8 cellular contexts compared by ENCODE assay signal in genomic region chr19:45584332-45585157, GRCh38. TPM values are rescaled to one million over a fixed set of nuclear protein-coding genes. Genes with fewer than 3 reads are reported as not detected.
A peak's percentile ranks its signal among the peaks of the same experiment; 100 is the strongest.
DNase-seq lines count a peak whose midpoint lies in the region; ATAC-seq, FAIRE-seq and TF ChIP-seq lines count a peak whose summit lies in the region.

Gene OPA3 (minus strand): TSS chr19:45584802. CDS start chr19:45584764, 38 bp downstream.

- no peaks in the 10 kb centered on the region for H3K9me2 ChIP-seq in OCI-LY7 (ENCODE audit: insufficient read depth, low read length)

- H3K9me3 ChIP-seq in OCI-LY7 (ENCODE audit: low read length): no peaks in the 10 kb centered on the region
- H3K9me3 ChIP-seq in endothelial cell of umbilical vein (replicated peaks; ENCODE audit: control insufficient read depth, insufficient read depth, low read length): no peaks in the 10 kb centered on the region

- H3K36me3 ChIP-seq in OCI-LY7 (ENCODE audit: insufficient read depth, low read length) (peaks cover 16% of the 10 kb centered on the region), endothelial cell of umbilical vein (ENCODE audit: control insufficient read depth in 2 of 2, extremely low read depth in 1 of 2, insufficient read depth in 2 of 2, low read length in 2 of 2) (no peaks in the 10 kb centered on the region)

- peak; percentile 89 for DNase-seq in D721Med (ENCODE audit: insufficient read length, low spot score)
- DNase-seq in HuH-7.5 (ENCODE audit: low spot score): peak; percentile 97
- peak; percentile 100 for DNase-seq in OCI-LY7 (ENCODE audit: low spot score)
- DNase-seq in activated T-cell treated with anti-CD3 and anti-CD28 coated beads for 1 hour (ENCODE audit: low read depth): peak; percentile 96
- peak; percentile 100 for DNase-seq in endothelial cell of umbilical vein (ENCODE audit: low read depth, low spot score)
- peak; percentile 100 for DNase-seq in midbrain (lab: John Stamatoyannopoulos, UW)
- DNase-seq in stimulated activated CD8-positive, alpha-beta memory T cell treated with anti-CD3 and anti-CD28 coated beads, Interleukin-2, amount 100 ng/mL, for 1 hour (ENCODE audit: low read depth in 2 of 2): peak; percentile 98 to 99

- H3K4me3 ChIP-seq in OCI-LY7 (ENCODE audit: low read depth, low read length, poor library complexity, severe bottlenecking) (peak within 1 kb of the TSS; percentile 93), endothelial cell of umbilical vein (replicated peaks in 1 of 3; ENCODE audit: insufficient read depth in 1 of 3, low read depth in 1 of 3, low read length in 3 of 3) (peak within 1 kb of the TSS; percentile 56 to 90 (median 67))

- CTCF ChIA-PET in OCI-LY7 (lab: Charles Lee; ENCODE audit: unreplicated experiment): no interaction called here
- CTCF ChIA-PET in endothelial cell of umbilical vein (lab: Charles Lee): interaction anchor here (0.7 to 2.4 kb wide), 6 partner anchors 10 to 108 kb away, joined by 3 to 20 read pairs (median 5); partner anchors contain the start of genes QPCTL and SNRPD2

- H3K9ac ChIP-seq in endothelial cell of umbilical vein (replicated peaks; ENCODE audit: extremely low read depth, insufficient read depth, low read length): peak within 1 kb of the TSS; percentile 85

- no peaks in the 10 kb centered on the region for H3K9me1 ChIP-seq in endothelial cell of umbilical vein (replicated peaks; ENCODE audit: control insufficient read depth, extremely low read depth, insufficient read depth, low read length)

- H3K4me2 ChIP-seq in OCI-LY7 (ENCODE audit: low read length) (peak within 1 kb of the TSS; percentile 82), endothelial cell of umbilical vein (ENCODE audit: insufficient read depth, low read length) (peak within 1 kb of the TSS; percentile 61)

- BruUV-seq in OCI-LY7 (replicated peaks; lab: Mats Ljungman, UMichigan) (no TSS peak), endothelial cell of umbilical vein (replicated peaks; lab: Mats Ljungman, UMichigan) (TSS peak; percentile 82)

- H3K27ac ChIP-seq in OCI-LY7 (ENCODE audit: low read depth, low read length, poor library complexity, severe bottlenecking): peak within 1 kb of the TSS; percentile 77
- peak within 1 kb of the TSS; percentile 85 for H3K27ac ChIP-seq in endothelial cell of umbilical vein (ENCODE audit: insufficient read depth, low read depth, low read length)

- dilution Hi-C loops in endothelial cell of umbilical vein (cut with MboI; ENCODE audit: extremely low pct_ligation_motif_present, low sequenced_read_pairs): no loop called here

- H3K4me1 ChIP-seq in OCI-LY7 (ENCODE audit: insufficient read depth, low read length, poor library complexity, severe bottlenecking) (peaks cover 10% of the 10 kb centered on the region), endothelial cell of umbilical vein (ENCODE audit: control insufficient read depth, extremely low read depth, insufficient read depth, low read length) (peaks cover 20% of the 10 kb centered on the region)

- peaks cover 25% of the 10 kb centered on the region; the same call in 1 of the 2 replicates for H3K79me2 ChIP-seq in OCI-LY7 (ENCODE audit: insufficient read depth, low read depth, low read length)
- H3K79me2 ChIP-seq in endothelial cell of umbilical vein (ENCODE audit: control insufficient read depth, insufficient read depth, low read length): peaks cover 6% of the 10 kb centered on the region

- H4K20me1 ChIP-seq in OCI-LY7 (ENCODE audit: insufficient read depth, low read length): no peaks in the 10 kb centered on the region
- H4K20me1 ChIP-seq in endothelial cell of umbilical vein (replicated peaks; ENCODE audit: control insufficient read depth, extremely low read depth, insufficient read depth, low read length): no peaks in the 10 kb centered on the region

- POLR2A ChIA-PET in OCI-LY7 (lab: Charles Lee): interaction anchor here (0.7 to 1.5 kb wide), 3 partner anchors 57 to 84 kb away, joined by 3 to 5 read pairs (median 3); no protein-coding TSS in a partner anchor
- POLR2A ChIA-PET in endothelial cell of umbilical vein (lab: Charles Lee): interaction anchor here (0.6 to 1.2 kb wide), 3 partner anchors 14 to 57 kb away, joined by 3 to 4 read pairs (median 3); no protein-coding TSS in a partner anchor

- FAIRE-seq in D721Med (lab: Jason Lieb, UNC) (peak; percentile 84), endothelial cell of umbilical vein (lab: Jason Lieb, UNC) (peak; percentile 100)

- TF ChIP-seq POLR2A in endothelial cell of umbilical vein (IDR thresholded peaks at IDR 0.05; ENCODE audit: low read depth, low read length): peak; percentile 90

- no peaks in the 10 kb centered on the region for H3K27me3 ChIP-seq in endothelial cell of umbilical vein (ENCODE audit: control insufficient read depth in 2 of 2, insufficient read depth in 2 of 2, low read length in 2 of 2)

- intact Hi-C loops in OCI-LY7 (cut with micrococcal nuclease; ENCODE audit: unreplicated experiment): loop anchor here (1.0 kb wide), 1 partner anchor 59 kb away; no protein-coding TSS in a partner anchor
- intact Hi-C loops in endothelial cell of umbilical vein (cut with micrococcal nuclease): loop anchor here (1.0 to 5.0 kb wide), 4 partner anchors 14 to 157 kb away; no protein-coding TSS in a partner anchor

- peak; percentile 79 for ATAC-seq in GM21526 (IDR thresholded peaks at IDR 0.05; ENCODE audit: low FRiP score, unreplicated experiment)

- TF ChIP-seq CTCF in D721Med (IDR thresholded peaks at IDR 0.05; ENCODE audit: insufficient read depth, missing control alignments): no peak
- TF ChIP-seq CTCF in OCI-LY7 (conservative IDR thresholded peaks at IDR 0.05; ENCODE audit: low read length): no peak
- no peak for TF ChIP-seq CTCF in endothelial cell of umbilical vein (IDR thresholded peaks at IDR 0.05; ENCODE audit: extremely low read depth in 1 of 2, insufficient read depth in 1 of 2, low read depth in 1 of 2, low read length in 2 of 2)

- H2AFZ ChIP-seq in OCI-LY7 (ENCODE audit: low read length): peak within 1 kb of the TSS; percentile 62; the same call in 1 of the 2 replicates
- peak within 1 kb of the TSS; percentile 55 for H2AFZ ChIP-seq in endothelial cell of umbilical vein (ENCODE audit: low read depth, low read length)

TF ChIP-seq in endothelial cell of umbilical vein, 7 proteins besides CTCF, POLR2A, EP300 and RAD21:
- TF ChIP-seq JUN (IDR thresholded peaks at IDR 0.05; ENCODE audit: borderline replicate concordance, insufficient read depth, insufficient read length, low read depth) (peak; percentile 68), GATA2 (IDR thresholded peaks at IDR 0.05; ENCODE audit: insufficient read depth, insufficient read length, low read depth, low read length) (no peak), MAX (IDR thresholded peaks at IDR 0.05; ENCODE audit: insufficient read depth, insufficient read length) (peak; percentile 24), POLR2AphosphoS5 (IDR thresholded peaks at IDR 0.05; ENCODE audit: insufficient read depth, low read depth, low read length) (peak; percentile 95), EZH2 (IDR thresholded peaks at IDR 0.05; ENCODE audit: borderline replicate concordance, low read depth, low read length, severe bottlenecking) (no peak), FOS (IDR thresholded peaks at IDR 0.05; ENCODE audit: borderline replicate concordance, insufficient read depth, low read length) (no peak), MYC (IDR thresholded peaks at IDR 0.05; ENCODE audit: low read depth, low read length) (peak; percentile 2)

RNA-seq across cellular contexts. Expression of gene OPA3, which starts in this region (rescaled TPM):
- 4.4 and 5.8 TPM in 2 replicates for total RNA-seq in OCI-LY7 (2014; rRNA removed; shearing (Covaris generic))
- total RNA-seq in OCI-LY7 (2022): 10.6 and 12.0 TPM in 2 replicates
- 13.8 and 15.4 TPM in 2 replicates for total RNA-seq in endothelial cell of umbilical vein
- polyA plus RNA-seq in endothelial cell of umbilical vein: 16.0 and 17.1 TPM in 2 replicates
- 14.5 and 14.6 TPM in 2 replicates for polyA plus RNA-seq in endothelial cell of umbilical vein (2011; cell fraction: cytosol; rRNA removed)
- 8.3 and 8.4 TPM in 2 replicates for polyA plus RNA-seq in endothelial cell of umbilical vein (2011; cell fraction: nucleus; rRNA removed)
- 7.5 and 9.7 TPM in 2 replicates for polyA plus RNA-seq in endothelial cell of umbilical vein (2012)
- polyA minus RNA-seq in endothelial cell of umbilical vein: 15.8 and 23.6 TPM in 2 replicates
- polyA minus RNA-seq in endothelial cell of umbilical vein (2011; cell fraction: cytosol; rRNA and poly(A)+ RNA removed): 3.9 TPM
- 6.0 and 8.0 TPM in 2 replicates for polyA minus RNA-seq in endothelial cell of umbilical vein (2011; cell fraction: nucleus; rRNA and poly(A)+ RNA removed)

Comparison
In these comparisons a context has a peak if more than half of its experiments do, and no peak if none do; other contexts are left out.
1. Peak in every context shown above with its lines: DNase-seq, ATAC-seq, H3K4me3 ChIP-seq and H3K27ac ChIP-seq.